Comparison of ENCODE assay signal across 22 cellular contexts in genomic region chr1:226977288-226977972, GRCh38. TPM values are rescaled to one million over a fixed set of nuclear protein-coding genes. Genes with fewer than 3 reads are reported as not detected.
DNase-seq lines count a peak whose midpoint lies in the region; ATAC-seq and TF ChIP-seq lines count a peak whose summit lies in the region.
"Had no signal": no experiment of that assay in that cellular context is flagged by ENCODE, and none has a peak within 500 bp of the region (broad histone marks: within the 10 kb centered on the region; RNA-seq: fewer than 3 reads in every experiment).

No MANE protein-coding gene starts in this region.

- H3K27me3 Mint-ChIP-seq in activated CD4-positive, alpha-beta T cell treated with anti-CD3 and anti-CD28 coated beads, Interleukin-2, amount 10 ng/mL, durations not matched to agents 24 days and 14 days: no peaks in the 10 kb centered on the region
- H3K27me3 Mint-ChIP-seq in natural killer cell treated with Interleukin-12 subunit alpha and Interleukin-12 subunit beta and Interleukin-15 and Interleukin-18, amount 100 ng/mL, for 72 hours: no peaks in the 10 kb centered on the region
- no peaks in the 10 kb centered on the region for H3K27me3 Mint-ChIP-seq in natural killer cell (ENCODE audit: low read depth in 2 of 2)

- 72 to 78% (median 72%) methylated on average over 21 to 23 of the region's 23 CpGs for WGBS in psoas muscle, 3 donors

- H3K36me3 ChIP-seq in psoas muscle (ENCODE audit: insufficient read depth in 1 of 2, low read depth in 1 of 2) (peaks cover 0 to 27% of the 10 kb centered on the region in 2 donors), upper lobe of right lung (peaks cover under 1% of the 10 kb centered on the region)

- H3K27ac Mint-ChIP-seq in activated CD4-positive, alpha-beta T cell treated with anti-CD3 and anti-CD28 coated beads, Interleukin-2, amount 10 ng/mL, durations not matched to agents 24 days and 14 days: no peak overlapping the region
- H3K27ac Mint-ChIP-seq in natural killer cell treated with Interleukin-12 subunit alpha and Interleukin-12 subunit beta and Interleukin-15 and Interleukin-18, amount 100 ng/mL, for 72 hours: no peak overlapping the region
- peak overlapping the region in 1 of 2 donors; percentile 45 for H3K27ac Mint-ChIP-seq in natural killer cell
- H3K27ac Mint-ChIP-seq: HFFc6 had no signal

- TF ChIP-seq CTCF in natural killer cell (IDR thresholded peaks at IDR 0.05) (no peak), psoas muscle (IDR thresholded peaks at IDR 0.05) (no peak), upper lobe of right lung (IDR thresholded peaks at IDR 0.05) (no peak)

- H3K4me3 ChIP-seq in psoas muscle (no peak overlapping the region), upper lobe of right lung (no peak overlapping the region)

- ATAC-seq in natural killer cell treated with Interleukin-12 subunit alpha and Interleukin-12 subunit beta and Interleukin-15 and Interleukin-18, amount 100 ng/mL, for 72 hours: no peak
- ATAC-seq in natural killer cell: no peak
- no peak for ATAC-seq in psoas muscle
- ATAC-seq in upper lobe of right lung: no peak
- ATAC-seq: HepG2 had no signal

- H3K4me1 ChIP-seq in psoas muscle: peaks cover 82% of the 10 kb centered on the region
- H3K4me1 ChIP-seq in upper lobe of right lung: peaks cover 22% of the 10 kb centered on the region

- H3K9me3 Mint-ChIP-seq in activated CD4-positive, alpha-beta T cell treated with anti-CD3 and anti-CD28 coated beads, Interleukin-2, amount 10 ng/mL, durations not matched to agents 24 days and 14 days: no peaks in the 10 kb centered on the region
- H3K9me3 Mint-ChIP-seq in natural killer cell treated with Interleukin-12 subunit alpha and Interleukin-12 subunit beta and Interleukin-15 and Interleukin-18, amount 100 ng/mL, for 72 hours: no peaks in the 10 kb centered on the region
- no peaks in the 10 kb centered on the region for H3K9me3 Mint-ChIP-seq in natural killer cell
- H3K9me3 Mint-ChIP-seq: HFFc6 had no signal

- H3K27ac ChIP-seq in psoas muscle (peak overlapping the region; percentile 74), upper lobe of right lung (no peak overlapping the region)
- H3K27ac ChIP-seq: 22Rv1 had no signal

- H3K36me3 Mint-ChIP-seq in activated CD4-positive, alpha-beta T cell treated with anti-CD3 and anti-CD28 coated beads, Interleukin-2, amount 10 ng/mL, durations not matched to agents 24 days and 14 days (ENCODE audit: low read depth): peaks cover 2% of the 10 kb centered on the region
- no peaks in the 10 kb centered on the region for H3K36me3 Mint-ChIP-seq in natural killer cell treated with Interleukin-12 subunit alpha and Interleukin-12 subunit beta and Interleukin-15 and Interleukin-18, amount 100 ng/mL, for 72 hours
- H3K36me3 Mint-ChIP-seq in natural killer cell: no peaks in the 10 kb centered on the region

- H3K4me3 Mint-ChIP-seq in activated CD4-positive, alpha-beta T cell treated with anti-CD3 and anti-CD28 coated beads, Interleukin-2, amount 10 ng/mL, durations not matched to agents 24 days and 14 days: no peak overlapping the region
- no peak overlapping the region for H3K4me3 Mint-ChIP-seq in natural killer cell treated with Interleukin-12 subunit alpha and Interleukin-12 subunit beta and Interleukin-15 and Interleukin-18, amount 100 ng/mL, for 72 hours
- no peak overlapping the region for H3K4me3 Mint-ChIP-seq in natural killer cell
- H3K4me3 Mint-ChIP-seq: HFFc6 had no signal

- H3K27me3 ChIP-seq in psoas muscle (ENCODE audit: insufficient read depth in 3 of 3, low read length in 2 of 3) (no peaks in the 10 kb centered on the region), upper lobe of right lung (no peaks in the 10 kb centered on the region)

- no peaks in the 10 kb centered on the region for H3K9me3 ChIP-seq in psoas muscle
- H3K9me3 ChIP-seq in upper lobe of right lung: no peaks in the 10 kb centered on the region

- H3K4me1 Mint-ChIP-seq in activated CD4-positive, alpha-beta T cell treated with anti-CD3 and anti-CD28 coated beads, Interleukin-2, amount 10 ng/mL, durations not matched to agents 24 days and 14 days: no peaks in the 10 kb centered on the region
- peaks cover 0 to 3% of the 10 kb centered on the region in 2 donors for H3K4me1 Mint-ChIP-seq in natural killer cell treated with Interleukin-12 subunit alpha and Interleukin-12 subunit beta and Interleukin-15 and Interleukin-18, amount 100 ng/mL, for 72 hours (ENCODE audit: low read depth in 2 of 2)
- no peaks in the 10 kb centered on the region for H3K4me1 Mint-ChIP-seq in natural killer cell

- DNase-seq in activated CD4-positive, alpha-beta T cell treated with anti-CD3 and anti-CD28 coated beads, Interleukin-2, amount 10 ng/mL, durations not matched to agents 24 days and 14 days: peak; percentile 45
- no peak for DNase-seq in activated CD4-positive, alpha-beta T cell treated with anti-CD3 and anti-CD28 coated beads for 4 hours
- peak; percentile 45 for DNase-seq in natural killer cell treated with Interleukin-12 subunit alpha and Interleukin-12 subunit beta and Interleukin-15 and Interleukin-18, amount 100 ng/mL, for 72 hours (ENCODE audit: low spot score)
- DNase-seq in natural killer cell: no peak
- peak in 1 of 2 donors; percentile 64 for DNase-seq in psoas muscle
- peak; percentile 45 for DNase-seq in upper lobe of right lung
- no peak for DNase-seq in SHP77 (lab: John Stamatoyannopoulos, UW)
- no peak for DNase-seq in cerebellum (ENCODE audit: low spot score)
- DNase-seq: AML-193, COR-L47, DMS 273 treated with DMSO at 0.1 percent for 48 hours, GDM1, HFFc6, KBM-7, MV-4-11, NCI-H1417, NCI-H187, NCI-H2227 treated with DMSO at 0.1 percent for 48 hours, NCI-H524, NCI-H82 had no signal

- intact Hi-C loops in activated CD4-positive, alpha-beta T cell treated with anti-CD3 and anti-CD28 coated beads, Interleukin-2, amount 10 ng/mL, durations not matched to agents 24 days and 14 days (cut with micrococcal nuclease): no loop called here
- intact Hi-C loops in natural killer cell (cut with micrococcal nuclease): no loop called here
- intact Hi-C loops in psoas muscle (cut with DNase I): no loop called here
- intact Hi-C loops in upper lobe of right lung (cut with DNase I): no loop called here

RNA-seq across cellular contexts. Expression of gene COQ8A, which starts 37.3 kb away (rescaled TPM):
- 27.0 and 35.3 TPM in 2 replicates for total RNA-seq in activated CD4-positive, alpha-beta T cell treated with anti-CD3 and anti-CD28 coated beads, Interleukin-2, amount 10 ng/mL, durations not matched to agents 24 days and 14 days
- 10 to 100 TPM; 12.3 to 28.4 TPM for total RNA-seq in natural killer cell treated with Interleukin-12 subunit alpha and Interleukin-12 subunit beta and Interleukin-15 and Interleukin-18, amount 100 ng/mL, for 72 hours
- total RNA-seq in natural killer cell: 10 to 100 TPM; 42.9 to 59.7 (median 56.2) TPM
- 1,000 to 10,000 TPM in 1 of 4 donors, 100 to 1,000 TPM in 3; 574 to 1,432 (median 837) TPM for total RNA-seq in psoas muscle
- polyA plus RNA-seq in psoas muscle: 1,000 to 10,000 TPM in 1 of 3 donors, 100 to 1,000 TPM in 2; 134 to 1,231 (median 616) TPM
- 30.6 TPM for total RNA-seq in upper lobe of right lung
- total RNA-seq in cerebellum: 19.6 TPM

Comparison
In these comparisons a context has a peak if more than half of its experiments do, and no peak if none do; other contexts are left out.
1. DNase-seq: peak in activated CD4-positive, alpha-beta T cell treated with anti-CD3 and anti-CD28 coated beads, Interleukin-2, amount 10 ng/mL, durations not matched to agents 24 days and 14 days (single experiment), natural killer cell treated with Interleukin-12 subunit alpha and Interleukin-12 subunit beta and Interleukin-15 and Interleukin-18, amount 100 ng/mL, for 72 hours (single experiment) and upper lobe of right lung (single experiment); none in activated CD4-positive, alpha-beta T cell treated with anti-CD3 and anti-CD28 coated beads for 4 hours (0 of 2), natural killer cell (single experiment), SHP77 (0 of 2) and cerebellum (single experiment).
2. RNA of gene COQ8A, which starts 37.3 kb away (total RNA-seq): 574 to 1,432 TPM in psoas muscle; 42.9 to 59.7 TPM in natural killer cell, 27.0 to 35.3 TPM in activated CD4-positive, alpha-beta T cell treated with anti-CD3 and anti-CD28 coated beads, Interleukin-2, amount 10 ng/mL, durations not matched to agents 24 days and 14 days, 30.6 TPM in upper lobe of right lung (single experiment), 12.3 to 28.4 TPM in natural killer cell treated with Interleukin-12 subunit alpha and Interleukin-12 subunit beta and Interleukin-15 and Interleukin-18, amount 100 ng/mL, for 72 hours and 19.6 TPM in cerebellum (single experiment); every median in the first group is over 4 times any median in the second.